Comparison of ENCODE assay signal across 9 cellular contexts in genomic region chrX:135931644-135932487, GRCh38. TPM values are rescaled to one million over a fixed set of nuclear protein-coding genes. Genes with fewer than 3 reads are reported as not detected.
DNase-seq lines count a peak whose midpoint lies in the region; ATAC-seq, FAIRE-seq and TF ChIP-seq lines count a peak whose summit lies in the region.
"Had no signal": no experiment of that assay in that cellular context is flagged by ENCODE, and none has a peak within 500 bp of the region (broad histone marks: within the 10 kb centered on the region; RNA-seq: fewer than 3 reads in every experiment).

No MANE protein-coding gene starts in this region.

- H3K4me3 ChIP-seq in fibroblast of pulmonary artery (replicated peaks; ENCODE audit: low read depth, low read length) (no peak overlapping the region), parathyroid adenoma (ENCODE audit: low read depth, low read length) (no peak overlapping the region)

- no peaks in the 10 kb centered on the region for H3K9me3 ChIP-seq in parathyroid adenoma (ENCODE audit: control insufficient read depth, low read length)

- H3K27me3 ChIP-seq in parathyroid adenoma (ENCODE audit: control insufficient read depth, insufficient read depth, low read length): no peaks in the 10 kb centered on the region

- no peaks in the 10 kb centered on the region for H3K36me3 ChIP-seq in parathyroid adenoma (ENCODE audit: control insufficient read depth, insufficient read depth, low read length)

- H3K4me2 ChIP-seq in parathyroid adenoma (ENCODE audit: low read length): no peak overlapping the region

- DNase-seq in D341Med (ENCODE audit: low spot score) (peak; percentile 25), H4 (ENCODE audit: low spot score) (peak; percentile 12), NCI-H748 (lab: John Stamatoyannopoulos, UW; ENCODE audit: unreplicated experiment) (peak; percentile 46), activated T-cell treated with anti-CD3 and anti-CD28 coated beads for 24 hours (ENCODE audit: low read depth) (peak; percentile 7), fibroblast of pulmonary artery (ENCODE audit: low read depth) (peak; percentile 45), HTR-8/SVneo (ENCODE audit: insufficient read length, low spot score) (no peak)

- no peak for ATAC-seq in HG03097 (IDR thresholded peaks at IDR 0.05; ENCODE audit: low FRiP score, unreplicated experiment)

- FAIRE-seq in HTR-8/SVneo (lab: Jason Lieb, UNC): no peak

- no peaks in the 10 kb centered on the region for H3K79me2 ChIP-seq in parathyroid adenoma

- TF ChIP-seq CTCF in fibroblast of pulmonary artery (IDR thresholded peaks at IDR 0.05; ENCODE audit: low read length, missing control alignments) (peak; percentile 65), parathyroid adenoma (IDR thresholded peaks at IDR 0.05) (peak; percentile 38)

- no peak overlapping the region for H2AFZ ChIP-seq in parathyroid adenoma

- H3K27ac ChIP-seq in parathyroid adenoma: no peak overlapping the region

- no peaks in the 10 kb centered on the region for H3K4me1 ChIP-seq in parathyroid adenoma

- no peak overlapping the region for H3K9ac ChIP-seq in parathyroid adenoma

RNA-seq across cellular contexts. Expression of gene SAGE1, which starts 38.4 kb away (rescaled TPM):
- total RNA-seq in H4 (2014; rRNA removed; shearing (Covaris generic)): not detected in 2 replicates
- total RNA-seq: T-helper 1 cell treated with Interleukin-12 subunit alpha and Interleukin-12 subunit beta and Interleukin-4 antibody, amounts not matched to agents 30 ng/mL and 1 ng/mL, for 36 hours had no signal

RNA-seq across cellular contexts. Expression of gene CT45A10, which starts 38.6 kb away (rescaled TPM):
- total RNA-seq in H4 (2014; rRNA removed; shearing (Covaris generic)): 0.43 TPM in 1 of 2 replicates, not detected in the other
- total RNA-seq: T-helper 1 cell treated with Interleukin-12 subunit alpha and Interleukin-12 subunit beta and Interleukin-4 antibody, amounts not matched to agents 30 ng/mL and 1 ng/mL, for 36 hours had no signal

RNA-seq across cellular contexts. Expression of gene MMGT1, which starts 41.9 kb away (rescaled TPM):
- 24.9 and 32.4 TPM in 2 replicates for total RNA-seq in H4 (2014; rRNA removed; shearing (Covaris generic))

RNA-seq across cellular contexts. Expression of gene SLC9A6, which starts 53.4 kb away (rescaled TPM):
- total RNA-seq in H4 (2014; rRNA removed; shearing (Covaris generic)): 19.9 and 22.4 TPM in 2 replicates
